ENCODE assay signal across 10 cellular contexts in genomic region chr13:27147530-27148170, GRCh38. TPM values are rescaled to one million over a fixed set of nuclear protein-coding genes. Genes with fewer than 3 reads are reported as not detected.
DNase-seq lines count a peak whose midpoint lies in the region; ATAC-seq lines count a peak whose summit lies in the region.
"Had no signal": no experiment of that assay in that cellular context is flagged by ENCODE, and none has a peak within 500 bp of the region (broad histone marks: within the 10 kb centered on the region; RNA-seq: fewer than 3 reads in every experiment).

No MANE protein-coding gene starts in this region.

- no peak for DNase-seq in activated CD4-positive, CD25-positive, alpha-beta regulatory T cell treated with anti-CD3 and anti-CD28 coated beads, Interleukin-2, amount 50 U/mL, for 72 hours
- DNase-seq in M059J (ENCODE audit: low read depth) (peak; percentile 45), putamen (ENCODE audit: low spot score) (peak; percentile 11), NCI-H345 (lab: John Stamatoyannopoulos, UW) (no peak), amygdala (lab: John Stamatoyannopoulos, UW) (no peak), SHP77 (lab: John Stamatoyannopoulos, UW) (no peak)
- DNase-seq: NCI-H82 had no signal

- ATAC-seq in activated CD4-positive, CD25-positive, alpha-beta regulatory T cell treated with anti-CD3 and anti-CD28 coated beads, Interleukin-2, amount 50 U/mL, for 24 hours, result peak; percentile 90
- peak; percentile 68 for ATAC-seq in HG02571 (IDR thresholded peaks at IDR 0.05; ENCODE audit: unreplicated experiment)
- ATAC-seq: GM23338 had no signal

RNA-seq across cellular contexts. Expression of gene USP12, which starts 24.0 kb away (rescaled TPM):
- total RNA-seq in M059J (2014; rRNA removed; shearing (Covaris generic)), result 17.9 and 30.1 TPM in 2 replicates

Comparison
In these comparisons a context has a peak if more than half of its experiments do, and no peak if none do; other contexts are left out.
1. DNase-seq: peak in M059J (single experiment) and putamen (single experiment); none in activated CD4-positive, CD25-positive, alpha-beta regulatory T cell treated with anti-CD3 and anti-CD28 coated beads, Interleukin-2, amount 50 U/mL, for 72 hours (single experiment), NCI-H345 (single experiment), amygdala (0 of 56) and SHP77 (0 of 2).